In the genomic region with DNA sequence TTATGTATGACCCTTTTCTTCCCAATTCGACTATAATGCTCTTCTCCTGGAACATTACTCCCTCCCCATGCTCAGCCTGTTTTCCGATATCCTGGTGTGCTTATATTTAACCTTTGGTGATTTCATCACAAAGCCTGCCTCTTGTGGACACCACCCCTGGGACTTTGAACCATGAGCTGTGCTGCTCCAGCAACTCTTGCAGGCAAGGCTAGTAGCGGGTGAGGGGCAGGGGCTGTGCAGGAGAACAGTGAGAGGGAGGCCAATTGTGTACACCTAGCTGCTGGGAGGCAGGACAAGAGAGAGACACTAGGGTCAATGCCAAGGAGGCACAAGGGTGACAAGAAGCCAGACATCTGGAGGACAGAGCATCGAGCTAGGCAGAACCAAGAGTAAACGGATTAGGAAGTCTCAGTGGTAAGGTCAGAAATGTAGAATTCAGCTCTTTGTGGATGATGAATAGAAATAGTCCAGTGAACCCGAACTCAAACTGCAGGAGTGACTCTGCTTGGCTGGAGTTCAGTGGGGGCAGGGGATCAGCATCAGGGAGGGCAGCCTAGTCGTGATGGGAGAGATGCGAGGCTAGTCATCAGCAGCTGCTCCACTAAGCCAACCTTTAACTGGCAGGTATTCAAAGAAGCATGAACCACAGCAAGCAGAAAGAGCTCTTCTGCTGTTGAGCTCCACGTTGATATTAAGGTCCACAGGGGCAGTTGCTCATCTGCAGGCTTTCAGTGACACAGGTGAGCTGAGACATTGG, we compare ENCODE assay signal across 18 cellular contexts.
"Had no signal": no experiment of that assay in that cellular context is flagged by ENCODE, and none has a peak within 500 bp of the region (broad histone marks: within the 10 kb centered on the region; RNA-seq: fewer than 3 reads in every experiment).

No MANE protein-coding gene starts in this region.

- H3K9me3 ChIP-seq: body of pancreas, ovary, suprapubic skin, upper lobe of right lung had no signal

- H3K27me3 ChIP-seq: body of pancreas, ovary had no signal

- ATAC-seq: activated CD8-positive, alpha-beta T cell treated with anti-CD3 and anti-CD28 coated beads for 36 hours; activated T-cell treated with anti-CD3 and anti-CD28 coated beads, Interleukin-2, amount 50 U/mL, for 72 hours; body of pancreas; stimulated activated naive CD8-positive, alpha-beta T cell treated with anti-CD3 and anti-CD28 coated beads, Interleukin-15, Interleukin-2, amounts not matched to agents 100 U/mL and 50 U/mL, for 24 hours; upper lobe of right lung had no signal

- H3K36me3 ChIP-seq: ovary, suprapubic skin, upper lobe of right lung had no signal

- H3K27ac ChIP-seq: body of pancreas, ovary, skin epidermis, suprapubic skin, upper lobe of right lung had no signal

- H3K4me3 ChIP-seq: body of pancreas, ovary, skin epidermis, suprapubic skin, upper lobe of right lung had no signal

- H3K4me1 ChIP-seq: body of pancreas, suprapubic skin, upper lobe of right lung had no signal

- DNase-seq: activated B cell treated with CpG ODN at 0.5 μM for 24 hours; activated CD4-positive, alpha-beta T cell treated with anti-CD3 and anti-CD28 coated beads for 48 hours; activated CD8-positive, alpha-beta T cell treated with anti-CD3 and anti-CD28 coated beads for 36 hours; activated gamma-delta T cell; activated T-cell treated with anti-CD3 and anti-CD28 coated beads, Interleukin-2, amount 50 U/mL, for 72 hours; amniotic stem cell; body of pancreas; caudate nucleus; cortex of kidney; effector CD4-positive, alpha-beta T cell; foreskin fibroblast; midbrain; naive B cell; ovary; stimulated activated naive CD8-positive, alpha-beta T cell treated with anti-CD3 and anti-CD28 coated beads, Interleukin-15, Interleukin-2, amounts not matched to agents 100 U/mL and 50 U/mL, for 24 hours; upper lobe of right lung had no signal
